Comparison of ENCODE assay signal across 22 cellular contexts in the genomic region with DNA sequence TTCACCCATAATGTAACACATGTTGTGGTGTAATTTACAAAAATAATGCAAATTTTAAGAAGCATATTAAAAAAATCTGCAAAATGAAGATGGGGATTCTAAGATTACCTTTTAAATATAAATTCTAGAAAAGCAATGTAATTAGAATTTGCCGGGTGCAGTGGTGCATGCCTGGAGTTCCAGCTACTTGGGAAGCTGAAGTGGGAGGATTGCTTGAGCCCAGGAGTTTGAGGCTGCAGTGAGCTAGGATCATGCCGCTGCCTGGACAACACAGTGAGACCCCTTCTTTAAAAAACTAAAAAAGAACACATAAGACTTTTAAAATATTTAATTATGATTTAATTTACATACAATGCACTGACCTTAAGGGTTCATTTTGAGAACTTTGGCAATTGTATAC.
DNase-seq lines count a peak whose midpoint lies in the region; ATAC-seq and TF ChIP-seq lines count a peak whose summit lies in the region.
"Had no signal": no experiment of that assay in that cellular context is flagged by ENCODE, and none has a peak within 500 bp of the region (broad histone marks: within the 10 kb centered on the region; RNA-seq: fewer than 3 reads in every experiment).

No MANE protein-coding gene starts in this region.

- H3K4me3 ChIP-seq in left ventricle myocardium inferior (no peak overlapping the region), Panc1 (ENCODE audit: low read depth in 2 of 2, low read length in 2 of 2) (no peak overlapping the region), subcutaneous abdominal adipose tissue (ENCODE audit: low read depth in 1 of 5, low read length in 5 of 5) (no peak overlapping the region)
- H3K4me3 ChIP-seq: A549, GM12878, GM23338 had no signal

- no TSS peak for BruUV-seq in Panc1 (replicated peaks; lab: Mats Ljungman, UMichigan)

- in situ Hi-C loops in Panc1 (cut with HindIII; ENCODE audit: low pct_unique_long_range_greater_than_20kb, low sequenced_read_pairs): no loop called here

- no peaks in the 10 kb centered on the region for H3K36me3 Mint-ChIP-seq in brain
- H3K36me3 Mint-ChIP-seq: CD4-positive, CD25-positive, alpha-beta regulatory T cell; CD8-positive, alpha-beta T cell had no signal

- peaks cover 0 to 1% (median 0%) of the 10 kb centered on the region in 5 experiments for H3K9me3 Mint-ChIP-seq in brain
- H3K9me3 Mint-ChIP-seq: CD4-positive, CD25-positive, alpha-beta regulatory T cell; CD8-positive, alpha-beta T cell; GM23338; H9 had no signal

- H3K27ac Mint-ChIP-seq in brain: peak overlapping the region in 3 of 5 experiments; percentile 50 to 75 (median 74)
- H3K27ac Mint-ChIP-seq: CD4-positive, CD25-positive, alpha-beta regulatory T cell; CD8-positive, alpha-beta T cell; GM23338; H9 had no signal

- H3K27me3 ChIP-seq in left ventricle myocardium inferior (ENCODE audit: low read depth) (no peaks in the 10 kb centered on the region), Panc1 (ENCODE audit: control insufficient read depth, insufficient read depth, low read length) (no peaks in the 10 kb centered on the region), subcutaneous abdominal adipose tissue (ENCODE audit: control insufficient read depth in 5 of 5, insufficient read depth in 4 of 5, low read length in 5 of 5) (no peaks in the 10 kb centered on the region)

- H3K4me1 Mint-ChIP-seq in brain: peaks cover 48% of the 10 kb centered on the region
- H3K4me1 Mint-ChIP-seq: GM23338, H9 had no signal

- POLR2A ChIA-PET in Panc1 (lab: Charles Lee): no interaction called here

- H3K4me3 Mint-ChIP-seq in brain: no peak overlapping the region
- H3K4me3 Mint-ChIP-seq: CD4-positive, CD25-positive, alpha-beta regulatory T cell; CD8-positive, alpha-beta T cell; GM23338; H9 had no signal

- H3K27me3 Mint-ChIP-seq in brain: no peaks in the 10 kb centered on the region
- H3K27me3 Mint-ChIP-seq: CD4-positive, CD25-positive, alpha-beta regulatory T cell had no signal

- intact Hi-C loops in left ventricle myocardium inferior (cut with micrococcal nuclease) (no loop called here), Right ventricle myocardium superior (cut with DNase I) (no loop called here), Panc1 (cut with micrococcal nuclease; ENCODE audit: unreplicated experiment) (loop anchor here (10.0 kb wide), 1 partner anchor 46 kb away; no protein-coding TSS in a partner anchor)

- ATAC-seq in Right ventricle myocardium superior (ENCODE audit: poor library complexity) (no peak), Panc1 (no peak), HG02852 (IDR thresholded peaks at IDR 0.05; ENCODE audit: unreplicated experiment) (no peak)
- ATAC-seq: A549; CD8-positive, alpha-beta T cell; GM12878; GM23338; HCT116 had no signal

- no peak for DNase-seq in left ventricle myocardium inferior
- DNase-seq in Right ventricle myocardium superior: no peak
- DNase-seq in Panc1 (ENCODE audit: low read depth, low spot score): no peak
- DNase-seq in C1 segment of cervical spinal cord (lab: John Stamatoyannopoulos, UW): no peak
- DNase-seq in OCI-M1 (lab: John Stamatoyannopoulos, UW): no peak
- DNase-seq: 8988T; ACHN; CD4-positive, CD25-positive, alpha-beta regulatory T cell; CD8-positive, alpha-beta T cell; DMS 273 treated with DMSO at 0.1 percent for 48 hours; DMS79; EL; GDM1; H9 had no signal

- H3K4me1 ChIP-seq in left ventricle myocardium inferior: peaks cover 48% of the 10 kb centered on the region
- no peaks in the 10 kb centered on the region for H3K4me1 ChIP-seq in Panc1 (ENCODE audit: control insufficient read depth, insufficient read depth, low read length)
- H3K4me1 ChIP-seq in subcutaneous abdominal adipose tissue (ENCODE audit: control insufficient read depth in 5 of 5, insufficient read depth in 5 of 5, low read length in 5 of 5): peaks cover 4 to 54% (median 48%) of the 10 kb centered on the region in 5 donors
- H3K4me1 ChIP-seq: A549 had no signal

- H3K27ac ChIP-seq in left ventricle myocardium inferior (replicated peaks) (peak overlapping the region; percentile 79), Panc1 (ENCODE audit: low read length) (peak overlapping the region; percentile 49; the same call in 1 of the 2 replicates), subcutaneous abdominal adipose tissue (ENCODE audit: low read depth, low read length) (peak overlapping the region; percentile 64)
- H3K27ac ChIP-seq: A549, C4-2B had no signal

- CTCF ChIA-PET in Panc1 (lab: Charles Lee): no interaction called here

- H3K9me3 ChIP-seq in left ventricle myocardium inferior (replicated peaks) (no peaks in the 10 kb centered on the region), Panc1 (ENCODE audit: control insufficient read depth, insufficient read depth, low read depth, low read length) (no peaks in the 10 kb centered on the region), subcutaneous abdominal adipose tissue (ENCODE audit: control insufficient read depth in 5 of 5, low read length in 5 of 5) (no peaks in the 10 kb centered on the region)
- H3K9me3 ChIP-seq: A549 had no signal

- TF ChIP-seq CTCF in left ventricle myocardium inferior (IDR thresholded peaks at IDR 0.05; ENCODE audit: borderline replicate concordance) (no peak), Panc1 (IDR thresholded peaks at IDR 0.05) (no peak), brain (conservative IDR thresholded peaks at IDR 0.05) (no peak)

- H3K9ac ChIP-seq in subcutaneous abdominal adipose tissue (ENCODE audit: low read length in 5 of 5): no peak overlapping the region

- H3K36me3 ChIP-seq in left ventricle myocardium inferior (no peaks in the 10 kb centered on the region), Panc1 (ENCODE audit: control insufficient read depth, insufficient read depth, low read length) (no peaks in the 10 kb centered on the region), subcutaneous abdominal adipose tissue (ENCODE audit: control insufficient read depth in 5 of 5, insufficient read depth in 5 of 5, low read length in 5 of 5) (no peaks in the 10 kb centered on the region)
